In the genomic region with DNA sequence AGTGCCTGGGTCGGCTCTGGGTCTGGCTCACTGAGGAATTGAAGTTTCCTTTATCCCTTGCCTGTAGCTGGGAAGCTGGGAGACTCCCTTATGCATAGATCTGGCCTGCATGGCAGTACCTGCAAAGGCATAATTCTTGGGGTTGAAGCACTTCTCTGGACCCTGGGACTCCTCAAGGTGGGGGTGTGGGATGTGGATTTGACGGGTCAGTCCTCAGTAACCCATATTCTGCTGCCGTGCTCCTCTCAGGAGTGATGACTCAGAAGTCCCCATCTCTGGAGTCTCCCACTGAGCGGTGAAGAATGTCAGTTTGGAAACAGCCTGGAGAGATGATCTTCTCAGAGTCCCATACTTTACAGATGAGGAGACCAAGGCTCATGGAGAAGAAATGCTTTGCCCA, we compare ENCODE assay signal across 39 cellular contexts. TPM values are rescaled to one million over a fixed set of nuclear protein-coding genes. Genes with fewer than 3 reads are reported as not detected.
"Had no signal": no experiment of that assay in that cellular context is flagged by ENCODE, and none has a peak within 500 bp of the region (broad histone marks: within the 10 kb centered on the region; RNA-seq: fewer than 3 reads in every experiment).

No MANE protein-coding gene starts in this region.

- H3K36me3 Mint-ChIP-seq: activated CD8-positive, alpha-beta memory T cell treated with anti-CD3 and anti-CD28 coated beads, Interleukin-2, amount 10 ng/mL, durations not matched to agents 7 days and 5 days; activated naive CD4-positive, alpha-beta T cell treated with anti-CD3 and anti-CD28 coated beads, Interleukin-2, amount 10 ng/mL, durations not matched to agents 7 days and 5 days; activated naive CD4-positive, alpha-beta T cell treated with anti-CD3 and anti-CD28 coated beads, Interleukin-2, amount 50 U/mL, for 24 hours; activated naive CD8-positive, alpha-beta T cell; activated naive CD8-positive, alpha-beta T cell treated with anti-CD3 and anti-CD28 coated beads, Interleukin-2, amount 10 ng/mL, durations not matched to agents 7 days and 5 days; brain; WTC11 had no signal

- H3K4me1 Mint-ChIP-seq: activated CD4-positive, alpha-beta memory T cell treated with anti-CD3 and anti-CD28 coated beads, Interleukin-2, amount 10 ng/mL, durations not matched to agents 7 days and 5 days; activated CD4-positive, alpha-beta T cell treated with anti-CD3 and anti-CD28 coated beads for 36 hours; activated CD4-positive, alpha-beta T cell treated with anti-CD3 and anti-CD28 coated beads, Interleukin-2, amount 10 ng/mL, durations not matched to agents 7 days and 5 days; activated CD8-positive, alpha-beta memory T cell treated with anti-CD3 and anti-CD28 coated beads, Interleukin-2, amount 10 ng/mL, durations not matched to agents 7 days and 5 days; activated naive CD4-positive, alpha-beta T cell treated with anti-CD3 and anti-CD28 coated beads, Interleukin-2, amount 10 ng/mL, durations not matched to agents 7 days and 5 days; activated naive CD4-positive, alpha-beta T cell treated with anti-CD3 and anti-CD28 coated beads, Interleukin-2, amount 50 U/mL, for 24 hours; activated naive CD8-positive, alpha-beta T cell treated with anti-CD3 and anti-CD28 coated beads, Interleukin-2, amount 10 ng/mL, durations not matched to agents 7 days and 5 days; activated naive CD8-positive, alpha-beta T cell treated with anti-CD3 and anti-CD28 coated beads, Interleukin-2, amount 50 U/mL, for 24 hours; central memory CD8-positive, alpha-beta T cell had no signal

- H3K4me3 ChIP-seq: ascending aorta, cardiac muscle cell had no signal

- H3K27me3 ChIP-seq: ascending aorta, cardiac muscle cell had no signal

- H3K36me3 ChIP-seq: ascending aorta, cardiac muscle cell, WERI-Rb-1 had no signal

- H3K27me3 Mint-ChIP-seq: activated CD4-positive, alpha-beta memory T cell treated with anti-CD3 and anti-CD28 coated beads, Interleukin-2, amount 10 ng/mL, durations not matched to agents 7 days and 5 days; activated CD8-positive, alpha-beta memory T cell treated with anti-CD3 and anti-CD28 coated beads, Interleukin-2, amount 10 ng/mL, durations not matched to agents 7 days and 5 days had no signal

- ATAC-seq: activated CD4-positive, alpha-beta T cell treated with anti-CD3 and anti-CD28 coated beads for 36 hours; activated CD4-positive, CD25-positive, alpha-beta regulatory T cell treated with anti-CD3 and anti-CD28 coated beads, Interleukin-2, amount 50 U/mL, for 24 hours; activated CD8-positive, alpha-beta memory T cell treated with anti-CD3 and anti-CD28 coated beads, Interleukin-2, amount 10 ng/mL, durations not matched to agents 7 days and 5 days; activated CD8-positive, alpha-beta T cell treated with anti-CD3 and anti-CD28 coated beads, Interleukin-2, amount 10 ng/mL, durations not matched to agents 7 days and 5 days; activated naive CD8-positive, alpha-beta T cell treated with anti-CD3 and anti-CD28 coated beads, Interleukin-2, amount 50 U/mL, for 24 hours; WTC11 had no signal

- H3K4me1 ChIP-seq: ascending aorta had no signal

- H3K27ac Mint-ChIP-seq: activated CD4-positive, alpha-beta memory T cell treated with anti-CD3 and anti-CD28 coated beads, Interleukin-2, amount 10 ng/mL, durations not matched to agents 7 days and 5 days; activated CD4-positive, alpha-beta T cell treated with anti-CD3 and anti-CD28 coated beads for 36 hours; activated CD4-positive, alpha-beta T cell treated with anti-CD3 and anti-CD28 coated beads, Interleukin-2, amount 10 ng/mL, durations not matched to agents 7 days and 5 days; activated CD8-positive, alpha-beta memory T cell treated with anti-CD3 and anti-CD28 coated beads, Interleukin-2, amount 10 ng/mL, durations not matched to agents 7 days and 5 days; activated CD8-positive, alpha-beta T cell treated with anti-CD3 and anti-CD28 coated beads, Interleukin-2, amount 10 ng/mL, durations not matched to agents 7 days and 5 days; activated naive CD4-positive, alpha-beta T cell treated with anti-CD3 and anti-CD28 coated beads, Interleukin-2, amount 10 ng/mL, durations not matched to agents 7 days and 5 days; activated naive CD4-positive, alpha-beta T cell treated with anti-CD3 and anti-CD28 coated beads, Interleukin-2, amount 50 U/mL, for 24 hours; activated naive CD8-positive, alpha-beta T cell; activated naive CD8-positive, alpha-beta T cell treated with anti-CD3 and anti-CD28 coated beads, Interleukin-2, amount 10 ng/mL, durations not matched to agents 7 days and 5 days; activated naive CD8-positive, alpha-beta T cell treated with anti-CD3 and anti-CD28 coated beads, Interleukin-2, amount 50 U/mL, for 24 hours; activated T-cell treated with anti-CD3 and anti-CD28 coated beads, Interleukin-2, amount 50 U/mL, for 24 hours; activated T-helper 2 cell treated with anti-CD3 and anti-CD28 coated beads, Interferon-gamma antibody, Interleukin-2, Interleukin-4, amounts not matched to agents 10 μg/mL and 5 μg/mL and 100 μg/mL, durations not matched to agents 14 hours and 24 hours and 36 hours; T-helper 1 cell treated with Interleukin-12 subunit alpha and Interleukin-12 subunit beta and Interleukin-4 antibody, amounts not matched to agents 30 μg/mL and 1 μg/mL, for 36 hours; T-helper 2 cell treated with Interferon-gamma antibody and Interleukin-4, amounts not matched to agents 5 μg/mL and 100 μg/mL, for 36 hours; WTC11 had no signal

- H3K27ac ChIP-seq: ascending aorta, cardiac muscle cell, WERI-Rb-1 had no signal

- H3K9me3 Mint-ChIP-seq: activated CD4-positive, alpha-beta memory T cell treated with anti-CD3 and anti-CD28 coated beads, Interleukin-2, amount 10 ng/mL, durations not matched to agents 7 days and 5 days; activated CD4-positive, alpha-beta T cell treated with anti-CD3 and anti-CD28 coated beads, Interleukin-2, amount 10 ng/mL, durations not matched to agents 7 days and 5 days; activated naive CD4-positive, alpha-beta T cell treated with anti-CD3 and anti-CD28 coated beads, Interleukin-2, amount 10 ng/mL, durations not matched to agents 7 days and 5 days; activated naive CD4-positive, alpha-beta T cell treated with anti-CD3 and anti-CD28 coated beads, Interleukin-2, amount 50 U/mL, for 24 hours; activated naive CD8-positive, alpha-beta T cell treated with anti-CD3 and anti-CD28 coated beads, Interleukin-2, amount 10 ng/mL, durations not matched to agents 7 days and 5 days; activated naive CD8-positive, alpha-beta T cell treated with anti-CD3 and anti-CD28 coated beads, Interleukin-2, amount 50 U/mL, for 24 hours; activated T-cell treated with anti-CD3 and anti-CD28 coated beads, Interleukin-2, amount 50 U/mL, for 24 hours; activated T-helper 2 cell treated with anti-CD3 and anti-CD28 coated beads, Interferon-gamma antibody, Interleukin-2, Interleukin-4, amounts not matched to agents 10 μg/mL and 5 μg/mL and 100 μg/mL, durations not matched to agents 14 hours and 24 hours and 36 hours; central memory CD8-positive, alpha-beta T cell; T-helper 1 cell treated with Interleukin-12 subunit alpha and Interleukin-12 subunit beta and Interleukin-4 antibody, amounts not matched to agents 30 μg/mL and 1 μg/mL, for 36 hours; T-helper 2 cell treated with Interferon-gamma antibody and Interleukin-4, amounts not matched to agents 5 μg/mL and 100 μg/mL, for 36 hours had no signal

- H3K9me3 ChIP-seq: ascending aorta had no signal

- DNase-seq: activated CD4-positive, alpha-beta memory T cell treated with anti-CD3 and anti-CD28 coated beads, Interleukin-2, amount 10 ng/mL, durations not matched to agents 7 days and 5 days; activated CD4-positive, alpha-beta T cell treated with anti-CD3 and anti-CD28 coated beads for 1 hour; activated CD4-positive, alpha-beta T cell treated with anti-CD3 and anti-CD28 coated beads for 36 hours; activated CD4-positive, alpha-beta T cell treated with anti-CD3 and anti-CD28 coated beads for 48 hours; activated CD4-positive, alpha-beta T cell treated with anti-CD3 and anti-CD28 coated beads, Interleukin-2, amount 10 ng/mL, durations not matched to agents 7 days and 5 days; activated CD4-positive, alpha-beta T cell treated with anti-CD3 and anti-CD28 coated beads, Interleukin-2, amount 50 U/mL, for 48 hours; activated CD4-positive, CD25-positive, alpha-beta regulatory T cell; activated CD8-positive, alpha-beta memory T cell treated with anti-CD3 and anti-CD28 coated beads for 24 hours; activated CD8-positive, alpha-beta memory T cell treated with anti-CD3 and anti-CD28 coated beads, Interleukin-2, amount 10 ng/mL, durations not matched to agents 7 days and 5 days; activated CD8-positive, alpha-beta memory T cell treated with anti-CD3 and anti-CD28 coated beads, Interleukin-2, amount 50 U/mL, for 48 hours; activated CD8-positive, alpha-beta T cell treated with anti-CD3 and anti-CD28 coated beads, Interleukin-2, amount 10 ng/mL, durations not matched to agents 7 days and 5 days; activated effector memory CD4-positive, alpha-beta T cell treated with Interleukin-2 at 50 U/mL for 16 hours; activated gamma-delta T cell; activated naive CD4-positive, alpha-beta T cell treated with anti-CD3 and anti-CD28 coated beads, Interleukin-2, amount 10 ng/mL, durations not matched to agents 7 days and 5 days; activated naive CD4-positive, alpha-beta T cell treated with Interleukin-2 at 50 U/mL for 16 hours; activated naive CD8-positive, alpha-beta T cell treated with anti-CD3 and anti-CD28 coated beads, Interleukin-2, amount 10 ng/mL, durations not matched to agents 7 days and 5 days; activated naive CD8-positive, alpha-beta T cell treated with anti-CD3 and anti-CD28 coated beads, Interleukin-2, amount 50 U/mL, for 24 hours; activated T-cell treated with anti-CD3 and anti-CD28 coated beads, Interleukin-2, amount 50 U/mL, for 24 hours; activated T-cell treated with anti-CD3 and anti-CD28 coated beads, Interleukin-2, amount 50 U/mL, for 48 hours; amygdala; anterior cingulate cortex; caudate nucleus; cerebellar nuclear complex; T-helper 1 cell; T-helper 2 cell; T-helper 9 cell; WERI-Rb-1 had no signal

- H3K4me3 Mint-ChIP-seq: activated CD4-positive, alpha-beta memory T cell treated with anti-CD3 and anti-CD28 coated beads, Interleukin-2, amount 10 ng/mL, durations not matched to agents 7 days and 5 days; activated CD4-positive, alpha-beta T cell treated with anti-CD3 and anti-CD28 coated beads for 36 hours; activated CD4-positive, alpha-beta T cell treated with anti-CD3 and anti-CD28 coated beads, Interleukin-2, amount 10 ng/mL, durations not matched to agents 7 days and 5 days; activated CD8-positive, alpha-beta memory T cell treated with anti-CD3 and anti-CD28 coated beads, Interleukin-2, amount 10 ng/mL, durations not matched to agents 7 days and 5 days; activated CD8-positive, alpha-beta T cell treated with anti-CD3 and anti-CD28 coated beads, Interleukin-2, amount 10 ng/mL, durations not matched to agents 7 days and 5 days; activated naive CD4-positive, alpha-beta T cell treated with anti-CD3 and anti-CD28 coated beads, Interleukin-2, amount 10 ng/mL, durations not matched to agents 7 days and 5 days; activated naive CD4-positive, alpha-beta T cell treated with anti-CD3 and anti-CD28 coated beads, Interleukin-2, amount 50 U/mL, for 24 hours; activated naive CD8-positive, alpha-beta T cell; activated naive CD8-positive, alpha-beta T cell treated with anti-CD3 and anti-CD28 coated beads, Interleukin-2, amount 10 ng/mL, durations not matched to agents 7 days and 5 days; activated naive CD8-positive, alpha-beta T cell treated with anti-CD3 and anti-CD28 coated beads, Interleukin-2, amount 50 U/mL, for 24 hours; activated T-cell treated with anti-CD3 and anti-CD28 coated beads, Interleukin-2, amount 50 U/mL, for 24 hours; central memory CD8-positive, alpha-beta T cell; T-helper 1 cell treated with Interleukin-12 subunit alpha and Interleukin-12 subunit beta and Interleukin-4 antibody, amounts not matched to agents 30 μg/mL and 1 μg/mL, for 36 hours; T-helper 2 cell treated with Interferon-gamma antibody and Interleukin-4, amounts not matched to agents 5 μg/mL and 100 μg/mL, for 36 hours; WTC11 had no signal

RNA-seq across cellular contexts. Expression of a gene that starts 49.0 kb away (rescaled TPM):
- total RNA-seq: activated CD4-positive, alpha-beta memory T cell treated with anti-CD3 and anti-CD28 coated beads, Interleukin-2, amount 10 ng/mL, durations not matched to agents 7 days and 5 days; activated CD4-positive, alpha-beta T cell treated with anti-CD3 and anti-CD28 coated beads for 36 hours; activated CD8-positive, alpha-beta memory T cell treated with anti-CD3 and anti-CD28 coated beads, Interleukin-2, amount 10 ng/mL, durations not matched to agents 7 days and 5 days; activated CD8-positive, alpha-beta T cell treated with anti-CD3 and anti-CD28 coated beads, Interleukin-2, amount 10 ng/mL, durations not matched to agents 7 days and 5 days; activated naive CD8-positive, alpha-beta T cell treated with anti-CD3 and anti-CD28 coated beads, Interleukin-2, amount 10 ng/mL, durations not matched to agents 7 days and 5 days; activated T-helper 2 cell treated with anti-CD3 and anti-CD28 coated beads, Interferon-gamma antibody, Interleukin-2, Interleukin-4, amounts not matched to agents 10 μg/mL and 5 μg/mL and 100 μg/mL, durations not matched to agents 14 hours and 24 hours and 36 hours; ascending aorta; bronchial epithelial cell had no signal
